34 cellular contexts compared by ENCODE assay signal in genomic region chr10:97057836-97058235, GRCh38.
"Had no signal": no experiment of that assay in that cellular context is flagged by ENCODE, and none has a peak within 500 bp of the region (broad histone marks: within the 10 kb centered on the region; RNA-seq: fewer than 3 reads in every experiment).

No MANE protein-coding gene starts in this region.

- H3K36me3 ChIP-seq: ascending aorta, brain microvascular endothelial cell, esophagus squamous epithelium, gastroesophageal sphincter, heart right ventricle had no signal

- H3K4me3 ChIP-seq: ascending aorta, coronary artery, esophagus squamous epithelium, gastroesophageal sphincter, heart right ventricle had no signal

- H3K4me1 ChIP-seq: ascending aorta, esophagus squamous epithelium, heart right ventricle had no signal

- H3K9me3 Mint-ChIP-seq: activated B cell treated with CpG ODN at 0.5 μM for 24 hours; activated CD8-positive, alpha-beta T cell treated with anti-CD3 and anti-CD28 coated beads for 36 hours; activated T-cell treated with anti-CD3 and anti-CD28 coated beads, Interleukin-2, amount 50 U/mL, for 4 hours; activated T-helper 17 cell treated with anti-CD3 and anti-CD28 coated beads, Interleukin-2, amount 50 U/mL, for 72 hours; central memory CD8-positive, alpha-beta T cell; dendritic cell treated with granulocyte-macrophage colony-stimulating factor and Interleukin-4, amounts not matched to agents 40 ng/mL and 50 ng/mL, for 4 days; effector memory CD8-positive, alpha-beta T cell; T-helper 2 cell treated with Interferon-gamma antibody and Interleukin-4, amounts not matched to agents 5 μg/mL and 100 μg/mL, for 36 hours had no signal

- H3K4me3 Mint-ChIP-seq: activated B cell treated with CpG ODN at 0.5 μM for 24 hours; activated CD8-positive, alpha-beta T cell treated with anti-CD3 and anti-CD28 coated beads for 36 hours; activated naive CD8-positive, alpha-beta T cell; activated T-cell treated with anti-CD3 and anti-CD28 coated beads, Interleukin-2, amount 50 U/mL, for 4 hours; activated T-helper 17 cell treated with anti-CD3 and anti-CD28 coated beads, Interleukin-2, amount 50 U/mL, for 72 hours; central memory CD8-positive, alpha-beta T cell; dendritic cell treated with granulocyte-macrophage colony-stimulating factor and Interleukin-4, amounts not matched to agents 40 ng/mL and 50 ng/mL, for 4 days; effector memory CD8-positive, alpha-beta T cell; T-helper 17 cell; T-helper 2 cell treated with Interferon-gamma antibody and Interleukin-4, amounts not matched to agents 5 μg/mL and 100 μg/mL, for 36 hours had no signal

- FAIRE-seq: endometrium, endothelial cell of umbilical vein had no signal

- H3K27ac ChIP-seq: ascending aorta, brain microvascular endothelial cell, coronary artery, epithelial cell of prostate, esophagus squamous epithelium, gastroesophageal sphincter, heart right ventricle, WERI-Rb-1 had no signal

- H3K4me1 Mint-ChIP-seq: activated T-helper 17 cell treated with anti-CD3 and anti-CD28 coated beads, Interleukin-2, amount 50 U/mL, for 72 hours; central memory CD8-positive, alpha-beta T cell; T-helper 17 cell had no signal

- H3K27ac Mint-ChIP-seq: activated B cell treated with CpG ODN at 0.5 μM for 24 hours; activated CD8-positive, alpha-beta T cell treated with anti-CD3 and anti-CD28 coated beads for 36 hours; activated naive CD8-positive, alpha-beta T cell; activated T-helper 17 cell treated with anti-CD3 and anti-CD28 coated beads, Interleukin-2, amount 50 U/mL, for 72 hours; dendritic cell treated with granulocyte-macrophage colony-stimulating factor and Interleukin-4, amounts not matched to agents 40 ng/mL and 50 ng/mL, for 4 days; effector memory CD8-positive, alpha-beta T cell; T-helper 17 cell; T-helper 2 cell treated with Interferon-gamma antibody and Interleukin-4, amounts not matched to agents 5 μg/mL and 100 μg/mL, for 36 hours had no signal

- DNase-seq: activated B cell treated with CpG ODN at 0.5 μM for 24 hours; activated CD4-positive, alpha-beta T cell treated with anti-CD3 and anti-CD28 coated beads for 48 hours; activated CD4-positive, alpha-beta T cell treated with anti-CD3 and anti-CD28 coated beads, Interleukin-2, amount 50 U/mL, for 1 hour; activated CD4-positive, alpha-beta T cell treated with anti-CD3 and anti-CD28 coated beads, Interleukin-2, amount 50 U/mL, for 48 hours; activated CD8-positive, alpha-beta memory T cell treated with anti-CD3 and anti-CD28 coated beads for 24 hours; activated CD8-positive, alpha-beta T cell treated with anti-CD3 and anti-CD28 coated beads for 36 hours; activated effector memory CD4-positive, alpha-beta T cell treated with Interleukin-2 at 50 U/mL for 16 hours; activated gamma-delta T cell treated with Interleukin-2 at 50 U/mL for 16 hours; activated naive CD4-positive, alpha-beta T cell treated with anti-CD3 and anti-CD28 coated beads, Interleukin-2, amount 50 U/mL, for 16 hours; activated naive CD4-positive, alpha-beta T cell treated with Interleukin-2 at 50 U/mL for 16 hours; activated T-cell treated with anti-CD3 and anti-CD28 coated beads, Interleukin-2, amount 50 U/mL, for 4 hours; amniotic stem cell; brain microvascular endothelial cell; effector CD4-positive, alpha-beta T cell; effector memory CD8-positive, alpha-beta T cell; esophagus squamous epithelium; foreskin melanocyte; heart right ventricle; T-helper 1 cell; T-helper 17 cell; T1000; WERI-Rb-1 had no signal

- H3K9me3 ChIP-seq: ascending aorta, esophagus squamous epithelium, gastroesophageal sphincter, heart right ventricle had no signal

- ATAC-seq: activated CD4-positive, CD25-positive, alpha-beta regulatory T cell treated with anti-CD3 and anti-CD28 coated beads, Interleukin-2, amount 50 U/mL, for 24 hours; activated CD8-positive, alpha-beta T cell treated with anti-CD3 and anti-CD28 coated beads for 36 hours; activated T-cell treated with anti-CD3 and anti-CD28 coated beads, Interleukin-2, amount 50 U/mL, for 4 hours; activated T-helper 17 cell treated with anti-CD3 and anti-CD28 coated beads, Interleukin-2, amount 50 U/mL, for 72 hours; effector memory CD8-positive, alpha-beta T cell; T-helper 17 cell had no signal

- H3K27me3 ChIP-seq: ascending aorta, brain microvascular endothelial cell, gastroesophageal sphincter, heart right ventricle had no signal

- H3K27me3 Mint-ChIP-seq: activated CD8-positive, alpha-beta T cell treated with anti-CD3 and anti-CD28 coated beads for 36 hours; activated naive CD8-positive, alpha-beta T cell; central memory CD8-positive, alpha-beta T cell had no signal

- H3K36me3 Mint-ChIP-seq: activated naive CD8-positive, alpha-beta T cell had no signal
